ENCODE assay signal across 9 cellular contexts in genomic region chr11:67374571-67375276, GRCh38. TPM values are rescaled to one million over a fixed set of nuclear protein-coding genes. Genes with fewer than 3 reads are reported as not detected.
DNase-seq lines count a peak whose midpoint lies in the region; ATAC-seq and TF ChIP-seq lines count a peak whose summit lies in the region.
"Had no signal": no experiment of that assay in that cellular context is flagged by ENCODE, and none has a peak within 500 bp of the region (broad histone marks: within the 10 kb centered on the region; RNA-seq: fewer than 3 reads in every experiment).

No MANE protein-coding gene starts in this region.

- in situ Hi-C loops in GM13976 (cut with MboI; ENCODE audit: low sequenced_read_pairs, unreplicated experiment): no loop called here

- intact Hi-C loops in thyroid gland (cut with DNase I): no loop called here

- H3K4me3 ChIP-seq in thyroid gland (replicated peaks in 1 of 3): no peak overlapping the region

- peak overlapping the region; percentile 94 to 100 (median 95) for H3K27ac ChIP-seq in thyroid gland

- POLR2A ChIA-PET in activated CD4-positive, alpha-beta T cell treated with anti-CD3 and anti-CD28 coated beads, Interleukin-2, amount 10 ng/mL, durations not matched to agents 7 days and 5 days (lab: Charles Lee): interaction anchor here (0.6 kb wide), 1 partner anchor 112 kb away, joined by 4 read pairs; no protein-coding TSS in a partner anchor

- H3K4me1 Mint-ChIP-seq in activated CD4-positive, alpha-beta T cell treated with anti-CD3 and anti-CD28 coated beads, Interleukin-2, amount 10 ng/mL, durations not matched to agents 7 days and 5 days: peaks cover 27% of the 10 kb centered on the region
- peaks cover 27% of the 10 kb centered on the region for H3K4me1 Mint-ChIP-seq in activated T-helper 17 cell treated with anti-CD3 and anti-CD28 coated beads, Interleukin-2, amount 50 U/mL, for 72 hours

- H3K36me3 ChIP-seq in thyroid gland: no peaks in the 10 kb centered on the region

- DNase-seq in activated CD4-positive, alpha-beta T cell treated with anti-CD3 and anti-CD28 coated beads, Interleukin-2, amount 10 ng/mL, durations not matched to agents 7 days and 5 days: no peak
- DNase-seq in activated CD4-positive, alpha-beta T cell treated with anti-CD3 and anti-CD28 coated beads for 1 hour: no peak
- DNase-seq in kidney glomerular epithelial cell (lab: John Stamatoyannopoulos, UW) (peak; percentile 87), thyroid gland (peak; percentile 54 to 59), GM13976 (ENCODE audit: low spot score) (no peak)

- no peaks in the 10 kb centered on the region for H3K9me3 ChIP-seq in thyroid gland

- H3K36me3 Mint-ChIP-seq in activated CD4-positive, alpha-beta T cell treated with anti-CD3 and anti-CD28 coated beads, Interleukin-2, amount 10 ng/mL, durations not matched to agents 7 days and 5 days (ENCODE audit: low read depth): no peaks in the 10 kb centered on the region
- no peaks in the 10 kb centered on the region for H3K36me3 Mint-ChIP-seq in activated T-helper 17 cell treated with anti-CD3 and anti-CD28 coated beads, Interleukin-2, amount 50 U/mL, for 72 hours (ENCODE audit: low read depth)

- no peaks in the 10 kb centered on the region for H3K9me3 Mint-ChIP-seq in activated CD4-positive, alpha-beta T cell treated with anti-CD3 and anti-CD28 coated beads, Interleukin-2, amount 10 ng/mL, durations not matched to agents 7 days and 5 days
- H3K9me3 Mint-ChIP-seq in activated T-helper 17 cell treated with anti-CD3 and anti-CD28 coated beads, Interleukin-2, amount 50 U/mL, for 72 hours: no peaks in the 10 kb centered on the region

- TF ChIP-seq CTCF in thyroid gland (IDR thresholded peaks at IDR 0.05): no peak
- no peak for TF ChIP-seq CTCF in GM13976 (IDR thresholded peaks at IDR 0.05; ENCODE audit: borderline replicate concordance, control extremely low read depth, extremely low read depth, insufficient read depth, missing control alignments)

- peak overlapping the region; percentile 68 for H3K4me3 Mint-ChIP-seq in activated CD4-positive, alpha-beta T cell treated with anti-CD3 and anti-CD28 coated beads, Interleukin-2, amount 10 ng/mL, durations not matched to agents 7 days and 5 days
- H3K4me3 Mint-ChIP-seq in activated T-helper 17 cell treated with anti-CD3 and anti-CD28 coated beads, Interleukin-2, amount 50 U/mL, for 72 hours: peak overlapping the region; percentile 84

- peaks cover 60 to 79% of the 10 kb centered on the region in 2 donors for H3K4me1 ChIP-seq in thyroid gland

- H3K27me3 ChIP-seq in thyroid gland: no peaks in the 10 kb centered on the region

- CTCF ChIA-PET in activated CD4-positive, alpha-beta T cell treated with anti-CD3 and anti-CD28 coated beads, Interleukin-2, amount 10 ng/mL, durations not matched to agents 7 days and 5 days (lab: Charles Lee): interaction anchor here (0.7 to 38.4 kb wide), 4 partner anchors 11 to 121 kb away, joined by 3 to 841 read pairs (median 422); partner anchors contain the start of genes CLCF1, POLD4, PPP1CA and RAD9A

- no peak for ATAC-seq in activated T-helper 17 cell treated with anti-CD3 and anti-CD28 coated beads, Interleukin-2, amount 50 U/mL, for 72 hours (replicated peaks)
- ATAC-seq in GM21737 (IDR thresholded peaks at IDR 0.05; ENCODE audit: unreplicated experiment): no peak
- ATAC-seq in HG03039 (IDR thresholded peaks at IDR 0.05; ENCODE audit: unreplicated experiment): no peak

- WGBS in thyroid gland, 2 donors: 21 to 31% methylated on average over 7 of the region's 9 CpGs

- H3K27me3 Mint-ChIP-seq in activated CD4-positive, alpha-beta T cell treated with anti-CD3 and anti-CD28 coated beads, Interleukin-2, amount 10 ng/mL, durations not matched to agents 7 days and 5 days: peaks cover 60% of the 10 kb centered on the region
- peaks cover 6% of the 10 kb centered on the region for H3K27me3 Mint-ChIP-seq in activated T-helper 17 cell treated with anti-CD3 and anti-CD28 coated beads, Interleukin-2, amount 50 U/mL, for 72 hours

- no peak for TF ChIP-seq POLR2A in thyroid gland (IDR thresholded peaks at IDR 0.05)

- no peak overlapping the region for H3K27ac Mint-ChIP-seq in activated CD4-positive, alpha-beta T cell treated with anti-CD3 and anti-CD28 coated beads, Interleukin-2, amount 10 ng/mL, durations not matched to agents 7 days and 5 days
- peak overlapping the region; percentile 84 for H3K27ac Mint-ChIP-seq in activated T-helper 17 cell treated with anti-CD3 and anti-CD28 coated beads, Interleukin-2, amount 50 U/mL, for 72 hours

RNA-seq across cellular contexts. Expression of gene CLCF1, which starts 1.3 kb away (rescaled TPM):
- under 1 TPM; 0.10 to 0.17 TPM for total RNA-seq in activated CD4-positive, alpha-beta T cell treated with anti-CD3 and anti-CD28 coated beads, Interleukin-2, amount 10 ng/mL, durations not matched to agents 7 days and 5 days
- total RNA-seq in activated T-helper 17 cell treated with anti-CD3 and anti-CD28 coated beads, Interleukin-2, amount 50 U/mL, for 72 hours: 1 to 10 TPM in 1 of 2 donors, under 1 TPM in 1; 0.22 to 1.1 TPM
- total RNA-seq in thyroid gland: 1 to 10 TPM; 4.3 to 9.4 (median 6.9) TPM
- total RNA-seq: SK-MEL-5 had no signal

RNA-seq across cellular contexts. Expression of gene RAD9A, which starts 17.1 kb away (rescaled TPM):
- 10 to 100 TPM; 49.3 to 53.7 TPM for total RNA-seq in activated CD4-positive, alpha-beta T cell treated with anti-CD3 and anti-CD28 coated beads, Interleukin-2, amount 10 ng/mL, durations not matched to agents 7 days and 5 days
- 10 to 100 TPM; 32.0 to 37.5 TPM for total RNA-seq in activated T-helper 17 cell treated with anti-CD3 and anti-CD28 coated beads, Interleukin-2, amount 50 U/mL, for 72 hours
- 10 to 100 TPM; 22.7 to 38.0 (median 31.0) TPM for total RNA-seq in thyroid gland

RNA-seq across cellular contexts. Expression of gene POLD4, which starts 21.4 kb away (rescaled TPM):
- total RNA-seq in activated CD4-positive, alpha-beta T cell treated with anti-CD3 and anti-CD28 coated beads, Interleukin-2, amount 10 ng/mL, durations not matched to agents 7 days and 5 days: 10 to 100 TPM; 52.7 to 53.7 TPM
- 10 to 100 TPM; 32.4 to 60.2 TPM for total RNA-seq in activated T-helper 17 cell treated with anti-CD3 and anti-CD28 coated beads, Interleukin-2, amount 50 U/mL, for 72 hours
- 100 to 1,000 TPM in 1 of 4 donors, 10 to 100 TPM in 3; 38.6 to 105 (median 60.6) TPM for total RNA-seq in thyroid gland

RNA-seq across cellular contexts. Expression of gene PPP1CA, which starts 26.9 kb away (rescaled TPM):
- 100 to 1,000 TPM; 301 to 331 TPM for total RNA-seq in activated CD4-positive, alpha-beta T cell treated with anti-CD3 and anti-CD28 coated beads, Interleukin-2, amount 10 ng/mL, durations not matched to agents 7 days and 5 days
- total RNA-seq in activated T-helper 17 cell treated with anti-CD3 and anti-CD28 coated beads, Interleukin-2, amount 50 U/mL, for 72 hours: 100 to 1,000 TPM; 220 to 322 TPM
- 100 to 1,000 TPM; 164 to 216 (median 191) TPM for total RNA-seq in thyroid gland

RNA-seq across cellular contexts. Expression of gene TBC1D10C, which starts 29.2 kb away (rescaled TPM):
- 100 to 1,000 TPM; 256 to 323 TPM for total RNA-seq in activated CD4-positive, alpha-beta T cell treated with anti-CD3 and anti-CD28 coated beads, Interleukin-2, amount 10 ng/mL, durations not matched to agents 7 days and 5 days
- total RNA-seq in activated T-helper 17 cell treated with anti-CD3 and anti-CD28 coated beads, Interleukin-2, amount 50 U/mL, for 72 hours: 100 to 1,000 TPM; 155 to 197 TPM
- total RNA-seq in thyroid gland: 10 to 100 TPM in 2 of 4 donors, 1 to 10 TPM in 2; 8.8 to 16.0 (median 11.6) TPM
- total RNA-seq: SK-MEL-5 had no signal

Comparison
In these comparisons a context has a peak if more than half of its experiments do, and no peak if none do; other contexts are left out.
1. DNase-seq: peak in kidney glomerular epithelial cell (single experiment) and thyroid gland (2 of 2); none in activated CD4-positive, alpha-beta T cell treated with anti-CD3 and anti-CD28 coated beads, Interleukin-2, amount 10 ng/mL, durations not matched to agents 7 days and 5 days (single experiment), activated CD4-positive, alpha-beta T cell treated with anti-CD3 and anti-CD28 coated beads for 1 hour (single experiment) and GM13976 (single experiment).